19 cellular contexts compared by ENCODE assay signal in the genomic region with DNA sequence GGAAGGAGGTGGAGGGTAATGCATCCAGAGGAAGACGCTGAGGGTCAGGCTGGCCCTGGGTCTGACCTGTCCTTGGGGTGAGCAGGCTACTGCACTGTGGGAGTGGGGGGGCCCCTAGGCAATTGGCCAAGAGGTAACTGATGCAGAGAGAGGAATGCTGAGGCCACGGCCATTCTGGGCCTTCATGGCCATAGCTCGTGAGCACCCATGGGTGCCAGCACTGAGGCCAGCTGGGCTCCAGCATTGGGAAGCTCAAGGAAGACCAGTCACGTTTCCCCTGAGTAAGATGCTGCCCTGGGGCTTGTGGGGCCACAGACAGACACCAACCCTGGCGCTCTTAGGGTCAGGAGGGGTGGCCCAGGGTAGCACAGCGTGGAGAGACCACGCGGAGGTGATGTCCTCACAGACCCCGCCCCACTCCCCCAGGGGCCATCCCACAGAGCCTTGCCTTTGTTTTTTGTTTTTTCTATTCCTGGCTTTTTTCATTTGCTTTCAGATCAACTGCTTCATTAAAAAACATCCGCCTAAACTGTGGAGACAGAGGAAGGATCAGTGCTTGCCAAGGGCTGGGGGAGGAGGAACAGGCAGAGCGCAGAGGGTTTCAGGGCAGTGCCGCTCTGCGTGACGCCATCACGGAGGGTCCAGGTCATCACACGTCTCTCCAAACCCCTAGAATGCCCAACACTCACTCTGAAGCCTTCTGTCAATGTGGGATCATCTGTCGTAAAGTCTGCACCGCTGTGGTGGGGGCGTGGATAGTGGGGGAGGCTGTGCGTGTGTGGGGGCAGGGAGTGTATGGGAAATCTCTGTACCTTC.
DNase-seq lines count a peak whose midpoint lies in the region; ATAC-seq and TF ChIP-seq lines count a peak whose summit lies in the region.
"Had no signal": no experiment of that assay in that cellular context is flagged by ENCODE, and none has a peak within 500 bp of the region (broad histone marks: within the 10 kb centered on the region; RNA-seq: fewer than 3 reads in every experiment).

No MANE protein-coding gene starts in this region.

- H3K4me3 Mint-ChIP-seq in IgD-negative memory B cell = no peak overlapping the region
- H3K4me3 Mint-ChIP-seq: activated CD4-positive, alpha-beta memory T cell treated with anti-CD3 and anti-CD28 coated beads for 36 hours; central memory CD8-positive, alpha-beta T cell; natural killer cell treated with Interleukin-12 subunit alpha and Interleukin-12 subunit beta and Interleukin-15 and Interleukin-18, amount 100 ng/mL, for 72 hours had no signal

- H3K36me3 ChIP-seq in tibial nerve = no peaks in the 10 kb centered on the region
- H3K36me3 ChIP-seq: right lobe of liver, SJSA1 had no signal

- H3K9me3 Mint-ChIP-seq in IgD-negative memory B cell = no peaks in the 10 kb centered on the region
- H3K9me3 Mint-ChIP-seq: activated CD4-positive, alpha-beta memory T cell treated with anti-CD3 and anti-CD28 coated beads for 36 hours; central memory CD8-positive, alpha-beta T cell; natural killer cell treated with Interleukin-12 subunit alpha and Interleukin-12 subunit beta and Interleukin-15 and Interleukin-18, amount 100 ng/mL, for 72 hours had no signal

- TF ChIP-seq POLR2A in tibial nerve (IDR thresholded peaks at IDR 0.05) = no peak

- peaks cover 3% of the 10 kb centered on the region for H3K27me3 Mint-ChIP-seq in IgD-negative memory B cell

- CTCF ChIA-PET in GM10248 (lab: Yijun Ruan, JAX) = no interaction called here

- peaks cover 23 to 41% (median 34%) of the 10 kb centered on the region in 3 donors for H3K4me1 Mint-ChIP-seq in IgD-negative memory B cell

- H3K27me3 ChIP-seq in tibial nerve = no peaks in the 10 kb centered on the region
- H3K27me3 ChIP-seq: right lobe of liver, SJSA1 had no signal

- TF ChIP-seq EP300 in tibial nerve (IDR thresholded peaks at IDR 0.05) = no peak

- H3K27ac Mint-ChIP-seq in IgD-negative memory B cell = peak overlapping the region; percentile 63 to 87 (median 74)
- H3K27ac Mint-ChIP-seq: activated CD4-positive, alpha-beta memory T cell treated with anti-CD3 and anti-CD28 coated beads for 36 hours had no signal

- POLR2A ChIA-PET in GM10248 (lab: Yijun Ruan, JAX) = no interaction called here

- H3K4me3 ChIP-seq in tibial nerve = no peak overlapping the region
- H3K4me3 ChIP-seq: right lobe of liver, SJSA1 had no signal

- DNase-seq in NCI-H1417 (lab: John Stamatoyannopoulos, UW) (peak in 2 of 3 experiments; percentile 24 to 40), NCI-H1417 treated with DMSO at 0.1 percent for 48 hours (lab: John Stamatoyannopoulos, UW) (no peak), foreskin melanocyte (peak; percentile 68), omental fat pad (ENCODE audit: low spot score) (no peak), tibial nerve (ENCODE audit: low spot score in 2 of 2) (no peak), GM10248 (ENCODE audit: extremely low spot score) (no peak)
- DNase-seq: activated CD4-positive, alpha-beta memory T cell treated with anti-CD3 and anti-CD28 coated beads for 36 hours; IMR-90; kidney; NCI-H1930; stimulated activated CD4-positive, alpha-beta T cell treated with anti-CD3 and anti-CD28 coated beads, Interleukin-12 subunit alpha, Interleukin-12 subunit beta, amount 100 ng/mL, for 4 hours; stimulated activated CD4-positive, alpha-beta T cell treated with anti-CD3 and anti-CD28 coated beads, Interleukin-4, amount 100 ng/mL, for 1 hour had no signal

- peak overlapping the region in 1 of 4 donors; percentile 30 for H3K27ac ChIP-seq in tibial nerve
- H3K27ac ChIP-seq: 22Rv1, right lobe of liver, SJSA1 had no signal

- ATAC-seq in omental fat pad (ENCODE audit: low FRiP score) (peak; percentile 49), esophagus mucosa (no peak)
- ATAC-seq: natural killer cell treated with Interleukin-12 subunit alpha and Interleukin-12 subunit beta and Interleukin-15 and Interleukin-18, amount 100 ng/mL, for 72 hours; right lobe of liver had no signal

- no peak for TF ChIP-seq CTCF in omental fat pad (IDR thresholded peaks at IDR 0.05)
- no peak for TF ChIP-seq CTCF in tibial nerve (IDR thresholded peaks at IDR 0.05)
- TF ChIP-seq CTCF in GM10248 (IDR thresholded peaks at IDR 0.05; ENCODE audit: control extremely low read depth, extremely low read depth, low read depth, missing control alignments) = no peak

- H3K36me3 Mint-ChIP-seq in IgD-negative memory B cell = no peaks in the 10 kb centered on the region
- H3K36me3 Mint-ChIP-seq: activated CD4-positive, alpha-beta memory T cell treated with anti-CD3 and anti-CD28 coated beads for 36 hours; natural killer cell treated with Interleukin-12 subunit alpha and Interleukin-12 subunit beta and Interleukin-15 and Interleukin-18, amount 100 ng/mL, for 72 hours had no signal

- H3K4me1 ChIP-seq in tibial nerve = peaks cover 0 to 18% (median 5%) of the 10 kb centered on the region in 4 donors
- H3K4me1 ChIP-seq: right lobe of liver had no signal

- WGBS in tibial nerve, 2 donors = 62 to 64% methylated on average over 20 of the region's 20 CpGs

- no peaks in the 10 kb centered on the region for H3K9me3 ChIP-seq in tibial nerve
- H3K9me3 ChIP-seq: right lobe of liver, SJSA1 had no signal

Comparison
In these comparisons a context has a peak if more than half of its experiments do, and no peak if none do; other contexts are left out.
1. DNase-seq: peak in NCI-H1417 (2 of 3) and foreskin melanocyte (single experiment); none in NCI-H1417 treated with DMSO at 0.1 percent for 48 hours (single experiment), omental fat pad (single experiment), tibial nerve (0 of 2) and GM10248 (single experiment).